ENCODE assay signal across 16 cellular contexts in the genomic region with DNA sequence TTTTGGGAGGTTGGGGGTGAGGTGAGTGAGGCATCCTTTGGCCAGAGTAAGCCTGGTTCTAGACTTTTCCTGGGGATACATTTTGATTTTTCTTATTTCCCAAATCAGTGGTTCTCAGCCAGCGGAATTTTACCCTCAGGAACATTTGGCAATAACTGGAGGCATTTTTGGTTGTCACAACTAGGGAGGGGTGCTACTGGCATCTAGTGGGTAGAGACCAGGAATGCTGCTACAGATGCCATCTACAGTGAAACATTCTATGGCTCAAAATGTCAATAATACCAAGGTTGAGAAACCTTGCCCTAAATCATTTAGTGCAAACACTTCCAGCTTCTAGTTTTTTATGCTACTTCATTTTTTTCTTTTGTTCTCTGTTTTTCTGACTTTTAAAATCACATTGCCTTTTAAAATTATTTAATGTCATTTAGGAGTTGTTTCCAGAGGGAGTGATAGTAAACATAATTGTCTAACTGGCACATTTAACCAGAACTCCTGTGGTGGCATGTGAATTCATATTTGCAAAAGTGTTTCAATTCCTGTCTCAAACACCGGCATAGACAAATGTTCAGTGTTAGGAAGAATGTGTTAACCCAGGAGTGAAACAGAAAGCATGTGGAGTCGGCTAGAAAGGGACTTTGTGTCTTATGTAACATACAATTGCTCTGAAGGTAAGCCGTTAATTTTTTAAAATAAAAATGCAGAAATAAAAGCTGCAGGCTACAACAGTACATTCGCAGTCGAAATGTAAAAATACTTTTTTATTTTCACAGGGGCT. TPM values are rescaled to one million over a fixed set of nuclear protein-coding genes. Genes with fewer than 3 reads are reported as not detected.
A peak's percentile ranks its signal among the peaks of the same experiment; 100 is the strongest.
DNase-seq lines count a peak whose midpoint lies in the region; TF ChIP-seq lines count a peak whose summit lies in the region.
"Had no signal": no experiment of that assay in that cellular context is flagged by ENCODE, and none has a peak within 500 bp of the region (broad histone marks: within the 10 kb centered on the region; RNA-seq: fewer than 3 reads in every experiment).

No MANE protein-coding gene starts in this region.

- 0 out of 2 replicates have a peak, but pooled peaks have one; percentile 2 for TF ChIP-seq CTCF in GM12875 (IDR thresholded peaks at IDR 0.05; ENCODE audit: borderline replicate concordance, insufficient read depth, low read depth, low read length)
- TF ChIP-seq CTCF in chondrocyte (IDR thresholded peaks at IDR 0.05) = peak; percentile 57
- TF ChIP-seq CTCF in retinal pigment epithelial cell (conservative IDR thresholded peaks at IDR 0.05; ENCODE audit: low read depth, low read length) = peak; percentile 25
- no peak for TF ChIP-seq CTCF in dorsolateral prefrontal cortex (IDR thresholded peaks at IDR 0.05 in 54 of 56, conservative IDR thresholded peaks at IDR 0.05 in 2 of 56; ENCODE audit: low read depth in 1 of 56, partially characterized antibody in 56 of 56)
- no peak for TF ChIP-seq CTCF in colonic mucosa (IDR thresholded peaks at IDR 0.05)

- H3K36me3 Mint-ChIP-seq in chondrocyte (ENCODE audit: low read depth) = no peaks in the 10 kb centered on the region
- H3K36me3 Mint-ChIP-seq: mesothelial cell of epicardium, WTC11 had no signal

- H3K36me3 ChIP-seq in colonic mucosa = no peaks in the 10 kb centered on the region

- no peak overlapping the region for H3K27ac Mint-ChIP-seq in chondrocyte (ENCODE audit: unreplicated experiment)
- H3K27ac Mint-ChIP-seq: mesothelial cell of epicardium, WTC11 had no signal

- H3K9ac ChIP-seq in colonic mucosa (ENCODE audit: low read depth in 2 of 2, low read length in 2 of 2) = no peak overlapping the region
- H3K9ac ChIP-seq: KMS-11 had no signal

- H3K27ac ChIP-seq in dorsolateral prefrontal cortex = no peak overlapping the region
- H3K27ac ChIP-seq in colonic mucosa = no peak overlapping the region
- H3K27ac ChIP-seq: KMS-11 had no signal

- H3K4me1 ChIP-seq in colonic mucosa = no peaks in the 10 kb centered on the region

- H3K9me3 Mint-ChIP-seq in chondrocyte (ENCODE audit: low read depth) = no peaks in the 10 kb centered on the region
- H3K9me3 Mint-ChIP-seq: mesothelial cell of epicardium, WTC11 had no signal

- intact Hi-C loops in dorsolateral prefrontal cortex (cut with DNase I) (no loop called here), colonic mucosa (cut with DNase I) (no loop called here)

- H3K27me3 ChIP-seq in dorsolateral prefrontal cortex = peaks cover 0 to 7% (median 0%) of the 10 kb centered on the region in 45 donors
- H3K27me3 ChIP-seq in colonic mucosa = no peaks in the 10 kb centered on the region

- no peak overlapping the region for H3K4me3 ChIP-seq in GM12875 (ENCODE audit: low read depth, low read length)
- H3K4me3 ChIP-seq in retinal pigment epithelial cell (ENCODE audit: low read length) = no peak overlapping the region
- H3K4me3 ChIP-seq in dorsolateral prefrontal cortex = no peak overlapping the region
- H3K4me3 ChIP-seq in colonic mucosa = no peak overlapping the region

- DNase-seq in LHCN-M2 (ENCODE audit: low read depth) = peak; percentile 39
- DNase-seq in chondrocyte (ENCODE audit: low spot score) = no peak
- no peak for DNase-seq in retinal pigment epithelial cell (ENCODE audit: low read depth)
- no peak for DNase-seq in NCI-H2107 (lab: John Stamatoyannopoulos, UW)
- DNase-seq in dorsolateral prefrontal cortex = no peak
- no peak for DNase-seq in colonic mucosa
- no peak for DNase-seq in NCI-H510A treated with DMSO at 0.1 percent for 48 hours (lab: John Stamatoyannopoulos, UW)
- DNase-seq: activated T-cell treated with anti-CD3 and anti-CD28 coated beads, Interleukin-2, amount 50 U/mL, for 48 hours; GOT3; hippocampal formation; right cardiac atrium; Right ventricle myocardium superior had no signal

- no peaks in the 10 kb centered on the region for H3K27me3 Mint-ChIP-seq in chondrocyte (ENCODE audit: low read depth)

- H3K9me3 ChIP-seq in colonic mucosa = no peaks in the 10 kb centered on the region

- no peak overlapping the region for H3K4me3 Mint-ChIP-seq in chondrocyte (ENCODE audit: unreplicated experiment)
- H3K4me3 Mint-ChIP-seq: mesothelial cell of epicardium, WTC11 had no signal

- peaks cover 25% of the 10 kb centered on the region for H3K4me1 Mint-ChIP-seq in chondrocyte (ENCODE audit: low read depth)

RNA-seq across cellular contexts. Expression of a gene that starts 59.0 kb away (rescaled TPM):
- total RNA-seq in LHCN-M2 (2014; rRNA removed) (10.1 and 11.0 TPM in 2 replicates), chondrocyte (8.6 to 12.5 TPM (median 9.7 TPM) in 3 replicates), dorsolateral prefrontal cortex (10 to 100 TPM in 113 of 120 experiments, 1 to 10 TPM in 7; 8.7 to 23.5 (median 12.6) TPM), colonic mucosa (10 to 100 TPM; 16.0 to 21.1 TPM)
- polyA plus RNA-seq in LHCN-M2 (2012) = 4.0 TPM

RNA-seq across cellular contexts. Expression of a gene that starts 59.1 kb away (rescaled TPM):
- total RNA-seq in LHCN-M2 (2014; rRNA removed) (9.5 and 10.8 TPM in 2 replicates), chondrocyte (3.5 to 6.0 TPM (median 3.7 TPM) in 3 replicates), dorsolateral prefrontal cortex (10 to 100 TPM in 85 of 120 experiments, 1 to 10 TPM in 35; 4.8 to 17.5 (median 11.7) TPM), colonic mucosa (10 to 100 TPM; 12.2 to 18.5 TPM)
- 7.6 TPM for polyA plus RNA-seq in LHCN-M2 (2012)

Comparison
In these comparisons a context has a peak if more than half of its experiments do, and no peak if none do; other contexts are left out.
1. CTCF ChIP-seq: peak in GM12875 (single experiment), chondrocyte (single experiment) and retinal pigment epithelial cell (single experiment); none in dorsolateral prefrontal cortex (0 of 56) and colonic mucosa (single experiment).